10 cellular contexts compared by ENCODE assay signal in genomic region chr11:44578279-44578678, GRCh38. TPM values are rescaled to one million over a fixed set of nuclear protein-coding genes. Genes with fewer than 3 reads are reported as not detected.
DNase-seq lines count a peak whose midpoint lies in the region; ATAC-seq, FAIRE-seq and TF ChIP-seq lines count a peak whose summit lies in the region.
"Had no signal": no experiment of that assay in that cellular context is flagged by ENCODE, and none has a peak within 500 bp of the region (broad histone marks: within the 10 kb centered on the region; RNA-seq: fewer than 3 reads in every experiment).

No MANE protein-coding gene starts in this region.

- H3K4me1 Mint-ChIP-seq in CD4-positive, CD25-positive, alpha-beta regulatory T cell: peaks cover 14 to 68% (median 45%) of the 10 kb centered on the region in 4 donors
- H3K4me1 Mint-ChIP-seq in activated T-helper 2 cell treated with anti-CD3 and anti-CD28 coated beads, Interferon-gamma antibody, Interleukin-2, Interleukin-4, amounts not matched to agents 10 μg/mL and 5 μg/mL and 100 μg/mL, durations not matched to agents 14 hours and 24 hours and 36 hours (ENCODE audit: low read depth): peaks cover 63% of the 10 kb centered on the region
- H3K4me1 Mint-ChIP-seq in HFFc6 (ENCODE audit: low read depth): peaks cover 29% of the 10 kb centered on the region

- no peaks in the 10 kb centered on the region for H3K27me3 ChIP-seq in CD4-positive, CD25-positive, alpha-beta regulatory T cell (ENCODE audit: control insufficient read depth, insufficient read depth, low read length)
- H3K27me3 ChIP-seq in transverse colon: no peaks in the 10 kb centered on the region

- FAIRE-seq in RCC 7860 (lab: Jason Lieb, UNC): no peak

- in situ Hi-C loops in transverse colon (cut with MboI; ENCODE audit: low pct_ligation_motif_present in 1 of 4, low pct_unique_long_range_greater_than_20kb in 1 of 4, low sequenced_read_pairs in 3 of 4): no loop called here

- no peaks in the 10 kb centered on the region for H3K9me3 Mint-ChIP-seq in CD4-positive, CD25-positive, alpha-beta regulatory T cell
- peaks cover 13% of the 10 kb centered on the region for H3K9me3 Mint-ChIP-seq in activated T-helper 2 cell treated with anti-CD3 and anti-CD28 coated beads, Interferon-gamma antibody, Interleukin-2, Interleukin-4, amounts not matched to agents 10 μg/mL and 5 μg/mL and 100 μg/mL, durations not matched to agents 14 hours and 24 hours and 36 hours
- H3K9me3 Mint-ChIP-seq in HFFc6: peaks cover 6% of the 10 kb centered on the region

- no peak for TF ChIP-seq POLR2A in transverse colon (IDR thresholded peaks at IDR 0.05)

- WGBS in transverse colon (ENCODE audit: low coverage in 1 of 2), 2 donors: 71% methylated on average over 1 to 5 of the region's 5 CpGs

- peaks cover 12% of the 10 kb centered on the region for H3K36me3 ChIP-seq in CD4-positive, CD25-positive, alpha-beta regulatory T cell (ENCODE audit: control insufficient read depth, insufficient read depth, low read length)
- no peaks in the 10 kb centered on the region for H3K36me3 ChIP-seq in transverse colon

- H3K27ac Mint-ChIP-seq in CD4-positive, CD25-positive, alpha-beta regulatory T cell: peak overlapping the region; percentile 84 to 92 (median 87)
- peak overlapping the region; percentile 92 for H3K27ac Mint-ChIP-seq in activated T-helper 2 cell treated with anti-CD3 and anti-CD28 coated beads, Interferon-gamma antibody, Interleukin-2, Interleukin-4, amounts not matched to agents 10 μg/mL and 5 μg/mL and 100 μg/mL, durations not matched to agents 14 hours and 24 hours and 36 hours
- no peak overlapping the region for H3K27ac Mint-ChIP-seq in HFFc6

- CTCF ChIA-PET in HEK293T (lab: Yijun Ruan, JAX): interaction anchor here (0.9 kb wide), 1 partner anchor 11 kb away, joined by 3 read pairs; no protein-coding TSS in a partner anchor

- H3K36me3 Mint-ChIP-seq in CD4-positive, CD25-positive, alpha-beta regulatory T cell: peaks cover 13% of the 10 kb centered on the region
- H3K36me3 Mint-ChIP-seq in activated T-helper 2 cell treated with anti-CD3 and anti-CD28 coated beads, Interferon-gamma antibody, Interleukin-2, Interleukin-4, amounts not matched to agents 10 μg/mL and 5 μg/mL and 100 μg/mL, durations not matched to agents 14 hours and 24 hours and 36 hours (ENCODE audit: low read depth): peaks cover 87% of the 10 kb centered on the region
- peaks cover under 1% of the 10 kb centered on the region; the same call in 1 of the 2 replicates for H3K36me3 Mint-ChIP-seq in HFFc6 (ENCODE audit: low read depth)

- H3K4me3 Mint-ChIP-seq in CD4-positive, CD25-positive, alpha-beta regulatory T cell: no peak overlapping the region
- H3K4me3 Mint-ChIP-seq in activated T-helper 2 cell treated with anti-CD3 and anti-CD28 coated beads, Interferon-gamma antibody, Interleukin-2, Interleukin-4, amounts not matched to agents 10 μg/mL and 5 μg/mL and 100 μg/mL, durations not matched to agents 14 hours and 24 hours and 36 hours (ENCODE audit: low read depth): peak overlapping the region; percentile 46
- no peak overlapping the region for H3K4me3 Mint-ChIP-seq in HFFc6

- H3K27me3 Mint-ChIP-seq in CD4-positive, CD25-positive, alpha-beta regulatory T cell: no peaks in the 10 kb centered on the region
- no peaks in the 10 kb centered on the region for H3K27me3 Mint-ChIP-seq in activated T-helper 2 cell treated with anti-CD3 and anti-CD28 coated beads, Interferon-gamma antibody, Interleukin-2, Interleukin-4, amounts not matched to agents 10 μg/mL and 5 μg/mL and 100 μg/mL, durations not matched to agents 14 hours and 24 hours and 36 hours (ENCODE audit: low read depth)
- no peaks in the 10 kb centered on the region; the same call in none of the 2 replicates for H3K27me3 Mint-ChIP-seq in HFFc6 (ENCODE audit: insufficient read depth)

- peaks cover 56% of the 10 kb centered on the region for H3K4me1 ChIP-seq in CD4-positive, CD25-positive, alpha-beta regulatory T cell (ENCODE audit: control insufficient read depth, insufficient read depth, low read length, poor library complexity, severe bottlenecking)
- peaks cover 0 to 17% (median 0%) of the 10 kb centered on the region in 4 donors for H3K4me1 ChIP-seq in transverse colon

- no peak for TF ChIP-seq CTCF in HFFc6 (IDR thresholded peaks at IDR 0.05)
- no peak for TF ChIP-seq CTCF in transverse colon (IDR thresholded peaks at IDR 0.05)

- H3K9me3 ChIP-seq in CD4-positive, CD25-positive, alpha-beta regulatory T cell (ENCODE audit: control insufficient read depth in 2 of 2, low read length in 2 of 2): peaks cover 0 to 9% of the 10 kb centered on the region in 2 experiments
- no peaks in the 10 kb centered on the region for H3K9me3 ChIP-seq in transverse colon

- POLR2A ChIA-PET in HEK293T (lab: Yijun Ruan, JAX): no interaction called here

- ATAC-seq in CD4-positive, CD25-positive, alpha-beta regulatory T cell (ENCODE audit: low read depth in 2 of 2): no peak
- ATAC-seq in GM18909 (IDR thresholded peaks at IDR 0.05; ENCODE audit: poor library complexity, unreplicated experiment) (peak; percentile 37), HG03442 (IDR thresholded peaks at IDR 0.05; ENCODE audit: unreplicated experiment) (peak; percentile 57)

- no peak for DNase-seq in CD4-positive, CD25-positive, alpha-beta regulatory T cell
- no peak for DNase-seq in activated T-helper 2 cell treated with anti-CD3 and anti-CD28 coated beads, Interferon-gamma antibody, Interleukin-2, Interleukin-4, amounts not matched to agents 10 μg/mL and 5 μg/mL and 100 μg/mL, durations not matched to agents 14 hours and 24 hours and 36 hours (ENCODE audit: low spot score)
- DNase-seq in HFFc6: no peak
- no peak for DNase-seq in RCC 7860 (ENCODE audit: low spot score)
- DNase-seq in transverse colon: no peak
- no peak for DNase-seq in HEK293T (ENCODE audit: extremely low spot score)
- DNase-seq: effector memory CD4-positive, alpha-beta T cell; NCI-H1930 had no signal

- intact Hi-C loops in activated T-helper 2 cell treated with anti-CD3 and anti-CD28 coated beads, Interferon-gamma antibody, Interleukin-2, Interleukin-4, amounts not matched to agents 10 μg/mL and 5 μg/mL and 100 μg/mL, durations not matched to agents 14 hours and 24 hours and 36 hours (cut with micrococcal nuclease): no loop called here
- intact Hi-C loops in transverse colon (cut with DNase I; ENCODE audit: low total_unique reads): no loop called here

- H3K4me3 ChIP-seq in CD4-positive, CD25-positive, alpha-beta regulatory T cell (ENCODE audit: low read depth, low read length): no peak overlapping the region
- no peak overlapping the region for H3K4me3 ChIP-seq in transverse colon

- H3K27ac ChIP-seq in CD4-positive, CD25-positive, alpha-beta regulatory T cell (ENCODE audit: insufficient read depth, low read length, poor library complexity, severe bottlenecking): no peak overlapping the region
- H3K27ac ChIP-seq in transverse colon: no peak overlapping the region

- TF ChIP-seq EP300 in transverse colon (IDR thresholded peaks at IDR 0.05; ENCODE audit: low read depth): no peak

TF ChIP-seq in HEK293T, 16 proteins besides CTCF, POLR2A, EP300 and RAD21:
- no peak for TF ChIP-seq SUZ12 (IDR thresholded peaks at IDR 0.05)
- TF ChIP-seq ZNF384 (IDR thresholded peaks at IDR 0.05): no peak
- TF ChIP-seq L3MBTL2 (conservative IDR thresholded peaks at IDR 0.05): no peak
- TF ChIP-seq SP1 (IDR thresholded peaks at IDR 0.05): no peak
- no peak for TF ChIP-seq ELF4 (IDR thresholded peaks at IDR 0.05)
- no peak for TF ChIP-seq TARDBP (IDR thresholded peaks at IDR 0.05)
- no peak for TF ChIP-seq FOXK2 (IDR thresholded peaks at IDR 0.05)
- TF ChIP-seq NFRKB (IDR thresholded peaks at IDR 0.05): no peak
- no peak for TF ChIP-seq FOXA1 (IDR thresholded peaks at IDR 0.05)
- no peak for TF ChIP-seq FOXM1 (IDR thresholded peaks at IDR 0.05; ENCODE audit: borderline replicate concordance)

RNA-seq across cellular contexts. Expression of gene CD82, which starts 12.8 kb away (rescaled TPM):
- 132 TPM for total RNA-seq in CD4-positive, CD25-positive, alpha-beta regulatory T cell
- polyA plus RNA-seq in CD4-positive, CD25-positive, alpha-beta regulatory T cell: 100 to 1,000 TPM in 3 of 4 donors, 10 to 100 TPM in 1; 81.0 to 167 (median 118) TPM
- 397 and 425 TPM in 2 replicates for total RNA-seq in activated T-helper 2 cell treated with anti-CD3 and anti-CD28 coated beads, Interferon-gamma antibody, Interleukin-2, Interleukin-4, amounts not matched to agents 10 μg/mL and 5 μg/mL and 100 μg/mL, durations not matched to agents 14 hours and 24 hours and 36 hours
- 10 to 100 TPM; 17.3 to 31.7 (median 20.7) TPM for total RNA-seq in HFFc6 (2021; fragmentation: NEBNext Ultra II Directional; extraction: Animal tissue kit (Norgen Biotek cat#: 25700))
- 10 to 100 TPM in 3 of 4 donors, 1 to 10 TPM in 1; 7.9 to 23.1 (median 14.0) TPM for total RNA-seq in transverse colon

Comparison
In these comparisons a context has a peak if more than half of its experiments do, and no peak if none do; other contexts are left out.
1. ATAC-seq: peak in GM18909 (single experiment) and HG03442 (single experiment); none in CD4-positive, CD25-positive, alpha-beta regulatory T cell (0 of 2).